Comparison of ENCODE assay signal across 10 cellular contexts in the genomic region with DNA sequence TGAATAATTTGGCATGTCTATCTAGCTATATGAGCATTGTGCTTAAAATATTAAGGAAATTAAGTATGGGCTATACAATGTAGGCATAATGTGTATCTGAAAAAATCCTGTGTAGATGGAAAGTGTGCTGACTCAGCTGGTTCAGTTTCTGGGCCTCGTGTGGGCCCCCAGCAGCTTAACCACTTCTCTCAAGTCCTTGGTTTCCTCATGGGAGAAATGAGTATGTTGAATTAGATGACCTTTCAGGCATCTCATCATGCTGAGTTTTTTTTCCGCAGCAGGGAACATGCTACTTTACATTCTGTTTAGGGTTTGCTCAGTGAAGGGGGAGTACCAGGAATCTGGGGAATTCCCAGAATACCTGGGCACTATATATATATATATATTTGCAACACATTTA. TPM values are rescaled to one million over a fixed set of nuclear protein-coding genes. Genes with fewer than 3 reads are reported as not detected.
DNase-seq lines count a peak whose midpoint lies in the region; ATAC-seq and TF ChIP-seq lines count a peak whose summit lies in the region.
"Had no signal": no experiment of that assay in that cellular context is flagged by ENCODE, and none has a peak within 500 bp of the region (broad histone marks: within the 10 kb centered on the region; RNA-seq: fewer than 3 reads in every experiment).

No MANE protein-coding gene starts in this region.

- H3K27me3 Mint-ChIP-seq in nephron progenitor cell (ENCODE audit: low read depth, poor library complexity): peaks cover 2% of the 10 kb centered on the region

- H3F3A ChIP-seq in DOHH2 (ENCODE audit: control insufficient read depth, insufficient read depth): peaks cover 67% of the 10 kb centered on the region

- ATAC-seq in HG03520 (IDR thresholded peaks at IDR 0.05; ENCODE audit: unreplicated experiment) (peak; percentile 55), HG03175 (IDR thresholded peaks at IDR 0.05; ENCODE audit: unreplicated experiment) (no peak)
- ATAC-seq in activated naive CD4-positive, alpha-beta T cell treated with anti-CD3 and anti-CD28 coated beads, Interleukin-2, amount 50 U/mL, for 72 hours: peak; percentile 68 to 71

- H3K27ac Mint-ChIP-seq in activated naive CD4-positive, alpha-beta T cell treated with anti-CD3 and anti-CD28 coated beads, Interleukin-2, amount 50 U/mL, for 72 hours: peak overlapping the region; percentile 92 to 95
- H3K27ac Mint-ChIP-seq in nephron progenitor cell: no peak overlapping the region

- H4K20me1 ChIP-seq in DOHH2 (ENCODE audit: control insufficient read depth, insufficient read depth, low read depth, low read length): peaks cover 66% of the 10 kb centered on the region

- H3K9me2 ChIP-seq in DOHH2 (replicated peaks; ENCODE audit: control insufficient read depth, low read length): no peaks in the 10 kb centered on the region

- H3K4me1 Mint-ChIP-seq in nephron progenitor cell: peaks cover 8% of the 10 kb centered on the region

- peaks cover 30 to 45% of the 10 kb centered on the region in 2 donors for H3K36me3 Mint-ChIP-seq in activated naive CD4-positive, alpha-beta T cell treated with anti-CD3 and anti-CD28 coated beads, Interleukin-2, amount 50 U/mL, for 72 hours
- peaks cover 23% of the 10 kb centered on the region for H3K36me3 Mint-ChIP-seq in nephron progenitor cell (ENCODE audit: low read depth)

- no peaks in the 10 kb centered on the region for H3K9me3 Mint-ChIP-seq in activated naive CD4-positive, alpha-beta T cell treated with anti-CD3 and anti-CD28 coated beads, Interleukin-2, amount 50 U/mL, for 72 hours
- H3K9me3 Mint-ChIP-seq in nephron progenitor cell: peaks cover 14% of the 10 kb centered on the region

- H3K79me2 ChIP-seq in DOHH2 (ENCODE audit: control insufficient read depth, low read length): peaks cover 100% of the 10 kb centered on the region
- H3K79me2 ChIP-seq: parathyroid adenoma had no signal

- H3K9me3 ChIP-seq in DOHH2 (ENCODE audit: control insufficient read depth, insufficient read depth, low read length): no peaks in the 10 kb centered on the region

- peaks cover 98% of the 10 kb centered on the region for H3K4me1 ChIP-seq in DOHH2 (ENCODE audit: control insufficient read depth, low read length)
- H3K4me1 ChIP-seq: parathyroid adenoma had no signal

- 0 out of 2 replicates have a peak overlapping the region, but pooled peaks have one; percentile 7 for H3K27ac ChIP-seq in DOHH2 (ENCODE audit: low read depth, low read length)
- H3K27ac ChIP-seq: parathyroid adenoma had no signal

- H3K4me3 ChIP-seq in DOHH2 (ENCODE audit: low read length): no peak overlapping the region

- DNase-seq in GM20000 (ENCODE audit: low spot score) (peak; percentile 54), NCI-H128 (lab: John Stamatoyannopoulos, UW; ENCODE audit: unreplicated experiment) (no peak), retina (no peak), nephron progenitor cell (no peak)
- peak; percentile 66 to 74 for DNase-seq in activated naive CD4-positive, alpha-beta T cell treated with anti-CD3 and anti-CD28 coated beads, Interleukin-2, amount 50 U/mL, for 72 hours (ENCODE audit: low spot score in 2 of 2)

- TF ChIP-seq CTCF in DOHH2 (IDR thresholded peaks at IDR 0.05; ENCODE audit: low read depth, low read length, poor library complexity, severe bottlenecking) (no peak), GM20000 (IDR thresholded peaks at IDR 0.05; ENCODE audit: extremely low read depth, missing control alignments) (no peak), nephron progenitor cell (IDR thresholded peaks at IDR 0.05) (no peak)

- no peaks in the 10 kb centered on the region for H3K27me3 ChIP-seq in DOHH2 (ENCODE audit: control insufficient read depth, low read length)

- peak overlapping the region; percentile 41 for H3K4me2 ChIP-seq in DOHH2 (ENCODE audit: low read length)

- peaks cover 97% of the 10 kb centered on the region for H3K36me3 ChIP-seq in DOHH2 (ENCODE audit: control insufficient read depth, low read length)

- H3K4me3 Mint-ChIP-seq in nephron progenitor cell: no peak overlapping the region

RNA-seq across cellular contexts. Expression of a gene that starts 30.5 kb away (rescaled TPM):
- total RNA-seq in activated naive CD4-positive, alpha-beta T cell treated with anti-CD3 and anti-CD28 coated beads, Interleukin-2, amount 50 U/mL, for 72 hours: 10 to 100 TPM; 81.2 to 82.9 TPM
- total RNA-seq: endothelial cell of umbilical vein had no signal

Comparison
In these comparisons a context has a peak if more than half of its experiments do, and no peak if none do; other contexts are left out.
1. DNase-seq: peak in GM20000 (single experiment) and activated naive CD4-positive, alpha-beta T cell treated with anti-CD3 and anti-CD28 coated beads, Interleukin-2, amount 50 U/mL, for 72 hours (2 of 2); none in NCI-H128 (single experiment), retina (single experiment) and nephron progenitor cell (single experiment).